Comparison of ENCODE assay signal across 11 cellular contexts in genomic region chr2:191844706-191845105, GRCh38. TPM values are rescaled to one million over a fixed set of nuclear protein-coding genes. Genes with fewer than 3 reads are reported as not detected.
DNase-seq lines count a peak whose midpoint lies in the region; ATAC-seq and TF ChIP-seq lines count a peak whose summit lies in the region.
"Had no signal": no experiment of that assay in that cellular context is flagged by ENCODE, and none has a peak within 500 bp of the region (broad histone marks: within the 10 kb centered on the region; RNA-seq: fewer than 3 reads in every experiment).

No MANE protein-coding gene starts in this region.

- ATAC-seq in thoracic aorta (ENCODE audit: insufficient number of reproducible peaks, low FRiP score, low read depth): no peak
- no peak for ATAC-seq in HG03159 (IDR thresholded peaks at IDR 0.05; ENCODE audit: unreplicated experiment)

- peak overlapping the region; percentile 42; the same call in 1 of the 2 replicates for H3K27ac ChIP-seq in SJCRH30
- H3K27ac ChIP-seq in thoracic aorta: no peak overlapping the region

- H3K36me3 ChIP-seq in SJCRH30 (0 out of 2 replicates have a peak, but pooled peaks cover 4% of the 10 kb centered on the region), thoracic aorta (no peaks in the 10 kb centered on the region)

- H3K4me3 ChIP-seq in SJCRH30: peak overlapping the region; percentile 38
- H3K4me3 ChIP-seq in thoracic aorta: peak overlapping the region; percentile 64

- TF ChIP-seq CTCF in endothelial cell (IDR thresholded peaks at IDR 0.05; ENCODE audit: unreplicated experiment) (no peak), mesothelial cell of epicardium (IDR thresholded peaks at IDR 0.05; ENCODE audit: unreplicated experiment) (no peak), thoracic aorta (IDR thresholded peaks at IDR 0.05) (no peak)

- no peaks in the 10 kb centered on the region for H3K27me3 ChIP-seq in SJCRH30
- no peaks in the 10 kb centered on the region for H3K27me3 ChIP-seq in thoracic aorta (replicated peaks; ENCODE audit: insufficient read depth)

- H3K27ac Mint-ChIP-seq in endothelial cell (ENCODE audit: unreplicated experiment) (no peak overlapping the region), mesothelial cell of epicardium (peak overlapping the region; percentile 27)

- H3K36me3 Mint-ChIP-seq in endothelial cell (ENCODE audit: low read depth, unreplicated experiment) (no peaks in the 10 kb centered on the region), mesothelial cell of epicardium (no peaks in the 10 kb centered on the region)

- peak overlapping the region; percentile 13 for H3K4me3 Mint-ChIP-seq in endothelial cell (ENCODE audit: unreplicated experiment)
- H3K4me3 Mint-ChIP-seq in mesothelial cell of epicardium: no peak overlapping the region

- H3K4me1 ChIP-seq in SJCRH30 (peaks cover 47% of the 10 kb centered on the region), thoracic aorta (ENCODE audit: control insufficient read depth in 1 of 2, low read depth in 2 of 2) (peaks cover 9 to 32% of the 10 kb centered on the region in 2 donors)

- H3K9me3 Mint-ChIP-seq in endothelial cell (ENCODE audit: unreplicated experiment) (no peaks in the 10 kb centered on the region), mesothelial cell of epicardium (no peaks in the 10 kb centered on the region)

- H3K27me3 Mint-ChIP-seq in endothelial cell (ENCODE audit: unreplicated experiment): peaks cover 3% of the 10 kb centered on the region
- H3K27me3 Mint-ChIP-seq in mesothelial cell of epicardium (ENCODE audit: low read depth): no peaks in the 10 kb centered on the region

- H3K4me1 Mint-ChIP-seq in endothelial cell (ENCODE audit: unreplicated experiment): peaks cover 40% of the 10 kb centered on the region
- H3K4me1 Mint-ChIP-seq in mesothelial cell of epicardium: peaks cover 34% of the 10 kb centered on the region

- no peaks in the 10 kb centered on the region for H3K9me3 ChIP-seq in SJCRH30 (replicated peaks)
- no peaks in the 10 kb centered on the region for H3K9me3 ChIP-seq in thoracic aorta

- DNase-seq in SJCRH30 (no peak), endothelial cell (ENCODE audit: low spot score) (no peak), mesothelial cell of epicardium (ENCODE audit: low spot score in 2 of 2, unreplicated experiment in 2 of 2) (no peak), thoracic aorta (ENCODE audit: low spot score) (no peak), UCSD-AML1 (lab: John Stamatoyannopoulos, UW; ENCODE audit: unreplicated experiment) (no peak), activated gamma-delta T cell (lab: John Stamatoyannopoulos, UW) (no peak), cerebellar nuclear complex (lab: John Stamatoyannopoulos, UW) (no peak)
- DNase-seq: foreskin melanocyte, KG1, NCI-H2171 had no signal

RNA-seq across cellular contexts. Expression of gene CAVIN2, which starts 2.2 kb away (rescaled TPM):
- 8.6 and 10.2 TPM in 2 replicates for total RNA-seq in SJCRH30 (2014; rRNA removed; shearing (Covaris generic))
- total RNA-seq in endothelial cell (ENCODE audit: unreplicated experiment): 4.4 TPM
- total RNA-seq in mesothelial cell of epicardium: 0.72 to 0.96 TPM (median 0.80 TPM) in 3 replicates
- total RNA-seq in thoracic aorta: 10 to 100 TPM; 14.9 to 15.0 TPM
